In the genomic region with DNA sequence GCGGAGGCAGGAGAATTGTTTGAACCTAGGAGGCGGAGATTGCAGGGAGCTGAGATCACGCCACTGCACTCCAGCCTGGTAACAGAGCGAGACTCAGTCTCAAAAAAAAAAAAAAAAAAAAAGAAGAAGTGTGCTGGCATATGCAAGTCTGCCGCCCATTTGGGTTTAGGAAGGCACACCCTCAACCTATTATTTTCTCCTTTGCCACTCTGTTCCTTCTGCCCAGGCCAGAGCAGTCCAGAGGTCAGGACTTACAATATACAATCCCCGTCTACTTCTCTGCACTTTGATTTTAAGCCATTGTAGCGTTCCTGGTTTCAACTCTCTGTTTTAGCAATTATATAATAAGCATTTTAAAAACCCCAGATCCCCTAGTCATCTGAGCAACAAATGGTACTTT, we compare ENCODE assay signal across 32 cellular contexts. TPM values are rescaled to one million over a fixed set of nuclear protein-coding genes. Genes with fewer than 3 reads are reported as not detected.
"Had no signal": no experiment of that assay in that cellular context is flagged by ENCODE, and none has a peak within 500 bp of the region (broad histone marks: within the 10 kb centered on the region; RNA-seq: fewer than 3 reads in every experiment).

No MANE protein-coding gene starts in this region.

- H3K27me3 ChIP-seq: ascending aorta, cardiac muscle cell had no signal

- H3K4me3 ChIP-seq: ascending aorta, cardiac muscle cell had no signal

- FAIRE-seq: bronchial epithelial cell had no signal

- H3K4me1 ChIP-seq: ascending aorta had no signal

- H3K27ac ChIP-seq: ascending aorta, cardiac muscle cell, WERI-Rb-1 had no signal

- ATAC-seq: activated CD4-positive, alpha-beta T cell treated with anti-CD3 and anti-CD28 coated beads for 36 hours; activated CD4-positive, CD25-positive, alpha-beta regulatory T cell treated with anti-CD3 and anti-CD28 coated beads, Interleukin-2, amount 50 U/mL, for 24 hours; activated CD8-positive, alpha-beta memory T cell treated with anti-CD3 and anti-CD28 coated beads, Interleukin-2, amount 10 ng/mL, durations not matched to agents 7 days and 5 days; activated CD8-positive, alpha-beta T cell treated with anti-CD3 and anti-CD28 coated beads, Interleukin-2, amount 10 ng/mL, durations not matched to agents 7 days and 5 days; activated naive CD8-positive, alpha-beta T cell treated with anti-CD3 and anti-CD28 coated beads, Interleukin-2, amount 50 U/mL, for 24 hours; WTC11 had no signal

- H3K36me3 ChIP-seq: ascending aorta, cardiac muscle cell, WERI-Rb-1 had no signal

- DNase-seq: activated CD4-positive, alpha-beta memory T cell treated with anti-CD3 and anti-CD28 coated beads, Interleukin-2, amount 10 ng/mL, durations not matched to agents 7 days and 5 days; activated CD4-positive, alpha-beta T cell treated with anti-CD3 and anti-CD28 coated beads for 1 hour; activated CD4-positive, alpha-beta T cell treated with anti-CD3 and anti-CD28 coated beads for 36 hours; activated CD4-positive, alpha-beta T cell treated with anti-CD3 and anti-CD28 coated beads for 48 hours; activated CD4-positive, alpha-beta T cell treated with anti-CD3 and anti-CD28 coated beads, Interleukin-2, amount 10 ng/mL, durations not matched to agents 7 days and 5 days; activated CD4-positive, alpha-beta T cell treated with anti-CD3 and anti-CD28 coated beads, Interleukin-2, amount 50 U/mL, for 48 hours; activated CD4-positive, CD25-positive, alpha-beta regulatory T cell; activated CD8-positive, alpha-beta memory T cell treated with anti-CD3 and anti-CD28 coated beads for 24 hours; activated CD8-positive, alpha-beta memory T cell treated with anti-CD3 and anti-CD28 coated beads, Interleukin-2, amount 10 ng/mL, durations not matched to agents 7 days and 5 days; activated CD8-positive, alpha-beta memory T cell treated with anti-CD3 and anti-CD28 coated beads, Interleukin-2, amount 50 U/mL, for 48 hours; activated CD8-positive, alpha-beta T cell treated with anti-CD3 and anti-CD28 coated beads, Interleukin-2, amount 10 ng/mL, durations not matched to agents 7 days and 5 days; activated effector memory CD4-positive, alpha-beta T cell treated with Interleukin-2 at 50 U/mL for 16 hours; activated gamma-delta T cell; activated naive CD4-positive, alpha-beta T cell treated with anti-CD3 and anti-CD28 coated beads, Interleukin-2, amount 10 ng/mL, durations not matched to agents 7 days and 5 days; activated naive CD4-positive, alpha-beta T cell treated with Interleukin-2 at 50 U/mL for 16 hours; activated naive CD8-positive, alpha-beta T cell treated with anti-CD3 and anti-CD28 coated beads, Interleukin-2, amount 10 ng/mL, durations not matched to agents 7 days and 5 days; activated naive CD8-positive, alpha-beta T cell treated with anti-CD3 and anti-CD28 coated beads, Interleukin-2, amount 50 U/mL, for 24 hours; activated T-cell treated with anti-CD3 and anti-CD28 coated beads, Interleukin-2, amount 50 U/mL, for 24 hours; activated T-cell treated with anti-CD3 and anti-CD28 coated beads, Interleukin-2, amount 50 U/mL, for 48 hours; amygdala; anterior cingulate cortex; caudate nucleus; cerebellar nuclear complex; T-helper 1 cell; T-helper 2 cell; T-helper 9 cell; WERI-Rb-1 had no signal

- H3K9me3 ChIP-seq: ascending aorta had no signal

RNA-seq across cellular contexts. Expression of gene CATSPERB, which starts 39.8 kb away (rescaled TPM):
- total RNA-seq: cardiac muscle cell had no signal
- polyA plus RNA-seq: cardiac muscle cell had no signal
